In genomic region chr6:111087106-111087835, GRCh38 we compare ENCODE assay signal across 1 cellular context.
TF ChIP-seq lines count a peak whose summit lies in the region.

A gene with protein sequence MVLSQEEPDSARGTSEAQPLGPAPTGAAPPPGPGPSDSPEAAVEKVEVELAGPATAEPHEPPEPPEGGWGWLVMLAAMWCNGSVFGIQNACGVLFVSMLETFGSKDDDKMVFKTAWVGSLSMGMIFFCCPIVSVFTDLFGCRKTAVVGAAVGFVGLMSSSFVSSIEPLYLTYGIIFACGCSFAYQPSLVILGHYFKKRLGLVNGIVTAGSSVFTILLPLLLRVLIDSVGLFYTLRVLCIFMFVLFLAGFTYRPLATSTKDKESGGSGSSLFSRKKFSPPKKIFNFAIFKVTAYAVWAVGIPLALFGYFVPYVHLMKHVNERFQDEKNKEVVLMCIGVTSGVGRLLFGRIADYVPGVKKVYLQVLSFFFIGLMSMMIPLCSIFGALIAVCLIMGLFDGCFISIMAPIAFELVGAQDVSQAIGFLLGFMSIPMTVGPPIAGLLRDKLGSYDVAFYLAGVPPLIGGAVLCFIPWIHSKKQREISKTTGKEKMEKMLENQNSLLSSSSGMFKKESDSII (plus strand): TSS chr6:111087503. CDS start chr6:111087753, 250 bp downstream.

TF ChIP-seq in GM12878, 131 proteins besides CTCF, POLR2A, EP300 and RAD21 (continued from another document):
- TF ChIP-seq ZNF207 (IDR thresholded peaks at IDR 0.05; ENCODE audit: borderline replicate concordance): no peak
- TF ChIP-seq ZNF217 (IDR thresholded peaks at IDR 0.05): no peak
- TF ChIP-seq EZH2 (IDR thresholded peaks at IDR 0.05; ENCODE audit: borderline replicate concordance, control insufficient read depth, low read depth, low read length): no peak
- TF ChIP-seq NKRF (conservative IDR thresholded peaks at IDR 0.05): 0 out of 2 replicates have a peak, but pooled peaks have one; percentile 22
- TF ChIP-seq GABPA (IDR thresholded peaks at IDR 0.05; ENCODE audit: low read depth): no peak
- TF ChIP-seq TCF3 (IDR thresholded peaks at IDR 0.05; ENCODE audit: borderline replicate concordance, insufficient read depth, low read depth, low read length): 0 out of 2 replicates have a peak, but pooled peaks have one; percentile 49
- TF ChIP-seq ASH2L (IDR thresholded peaks at IDR 0.05; ENCODE audit: borderline replicate concordance, low read depth): 0 out of 2 replicates have a peak, but pooled peaks have one; percentile 42
- no peak for TF ChIP-seq ELK1 (IDR thresholded peaks at IDR 0.05; ENCODE audit: low read depth, low read length)
- TF ChIP-seq RCOR1 (conservative IDR thresholded peaks at IDR 0.05; ENCODE audit: low read depth, low read length): no peak
- peak; percentile 67; the same call in 1 of the 2 replicates for TF ChIP-seq TAF1 (IDR thresholded peaks at IDR 0.05; ENCODE audit: borderline replicate concordance, low read depth, low read length)
- TF ChIP-seq, protein P1, sequence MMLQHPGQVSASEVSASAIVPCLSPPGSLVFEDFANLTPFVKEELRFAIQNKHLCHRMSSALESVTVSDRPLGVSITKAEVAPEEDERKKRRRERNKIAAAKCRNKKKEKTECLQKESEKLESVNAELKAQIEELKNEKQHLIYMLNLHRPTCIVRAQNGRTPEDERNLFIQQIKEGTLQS (IDR thresholded peaks at IDR 0.05; ENCODE audit: borderline replicate concordance, extremely low read depth, low read depth, low read length): no peak
- TF ChIP-seq, protein P2, sequence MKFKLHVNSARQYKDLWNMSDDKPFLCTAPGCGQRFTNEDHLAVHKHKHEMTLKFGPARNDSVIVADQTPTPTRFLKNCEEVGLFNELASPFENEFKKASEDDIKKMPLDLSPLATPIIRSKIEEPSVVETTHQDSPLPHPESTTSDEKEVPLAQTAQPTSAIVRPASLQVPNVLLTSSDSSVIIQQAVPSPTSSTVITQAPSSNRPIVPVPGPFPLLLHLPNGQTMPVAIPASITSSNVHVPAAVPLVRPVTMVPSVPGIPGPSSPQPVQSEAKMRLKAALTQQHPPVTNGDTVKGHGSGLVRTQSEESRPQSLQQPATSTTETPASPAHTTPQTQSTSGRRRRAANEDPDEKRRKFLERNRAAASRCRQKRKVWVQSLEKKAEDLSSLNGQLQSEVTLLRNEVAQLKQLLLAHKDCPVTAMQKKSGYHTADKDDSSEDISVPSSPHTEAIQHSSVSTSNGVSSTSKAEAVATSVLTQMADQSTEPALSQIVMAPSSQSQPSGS (IDR thresholded peaks at IDR 0.05; ENCODE audit: low read length): no peak
- no peak for TF ChIP-seq ZBTB40 (IDR thresholded peaks at IDR 0.05; ENCODE audit: borderline replicate concordance)
